In the genomic region with DNA sequence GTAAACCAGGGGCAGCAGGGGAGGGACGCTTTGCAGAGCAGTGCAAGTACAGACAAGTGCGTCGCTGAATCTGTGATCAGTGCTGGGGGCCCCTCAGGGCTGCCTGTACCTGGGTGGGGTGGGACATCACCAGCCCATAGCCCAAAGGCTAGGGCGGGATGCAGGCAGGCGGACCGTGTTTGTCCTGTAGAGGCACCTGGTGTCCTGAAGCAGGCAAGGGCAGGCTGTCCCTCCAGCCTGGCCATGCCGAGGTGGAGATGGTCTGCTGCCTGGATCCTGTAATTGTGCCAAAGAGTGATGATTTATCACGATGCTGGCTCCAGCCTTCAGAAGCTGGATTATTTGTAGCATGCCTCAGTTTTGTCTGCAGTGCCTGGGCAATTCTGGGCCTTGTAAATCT, we compare ENCODE assay signal across 17 cellular contexts.
A peak's percentile ranks its signal among the peaks of the same experiment; 100 is the strongest.
DNase-seq lines count a peak whose midpoint lies in the region; FAIRE-seq and TF ChIP-seq lines count a peak whose summit lies in the region.
"Had no signal": no experiment of that assay in that cellular context is flagged by ENCODE, and none has a peak within 500 bp of the region (broad histone marks: within the 10 kb centered on the region; RNA-seq: fewer than 3 reads in every experiment).

No MANE protein-coding gene starts in this region.

- H3K4me1 Mint-ChIP-seq in glutamatergic neuron (ENCODE audit: low read depth, unreplicated experiment): peaks cover 33% of the 10 kb centered on the region
- H3K4me1 Mint-ChIP-seq: activated CD4-positive, alpha-beta memory T cell treated with anti-CD3 and anti-CD28 coated beads, Interleukin-2, amount 10 ng/mL, durations not matched to agents 7 days and 5 days had no signal

- H3K9ac ChIP-seq in smooth muscle cell (ENCODE audit: low read depth): no peak overlapping the region

- FAIRE-seq in GM12892 (lab: Jason Lieb, UNC): no peak
- FAIRE-seq: A549, GM19239 had no signal

- peaks cover 26% of the 10 kb centered on the region for H3F3A ChIP-seq in smooth muscle cell (ENCODE audit: low read depth)

- H3K79me2 ChIP-seq in smooth muscle cell (ENCODE audit: low read depth): no peaks in the 10 kb centered on the region

- H3K27ac ChIP-seq in smooth muscle cell (ENCODE audit: low read depth): no peak overlapping the region

- no peaks in the 10 kb centered on the region for H3K9me3 ChIP-seq in smooth muscle cell (replicated peaks; ENCODE audit: low read depth)
- H3K9me3 ChIP-seq: A549, gastroesophageal sphincter had no signal

- H3K4me2 ChIP-seq in smooth muscle cell: peak overlapping the region; percentile 49
- H3K4me2 ChIP-seq: A549 had no signal

- H3K36me3 Mint-ChIP-seq in glutamatergic neuron (ENCODE audit: unreplicated experiment): no peaks in the 10 kb centered on the region

- no peak overlapping the region for H3K4me3 ChIP-seq in smooth muscle cell
- H3K4me3 ChIP-seq: A549, gastroesophageal sphincter, skin epidermis had no signal

- H3K4me1 ChIP-seq in smooth muscle cell (ENCODE audit: low read depth): peaks cover 30% of the 10 kb centered on the region
- H3K4me1 ChIP-seq: A549 had no signal

- H4K20me1 ChIP-seq in smooth muscle cell (ENCODE audit: low read depth): peaks cover 75% of the 10 kb centered on the region

- peaks cover 15% of the 10 kb centered on the region for H3K27me3 Mint-ChIP-seq in glutamatergic neuron (ENCODE audit: unreplicated experiment)

- H3K27ac Mint-ChIP-seq in glutamatergic neuron (ENCODE audit: unreplicated experiment): peak overlapping the region; percentile 59
- H3K27ac Mint-ChIP-seq: activated CD4-positive, alpha-beta memory T cell treated with anti-CD3 and anti-CD28 coated beads, Interleukin-2, amount 10 ng/mL, durations not matched to agents 7 days and 5 days had no signal

- TF ChIP-seq CTCF in glutamatergic neuron (IDR thresholded peaks at IDR 0.05; ENCODE audit: partially characterized antibody, unreplicated experiment): no peak
- TF ChIP-seq CTCF in smooth muscle cell (IDR thresholded peaks at IDR 0.05; ENCODE audit: borderline replicate concordance, insufficient read depth, poor library complexity, severe bottlenecking): no peak

- TF ChIP-seq POLR2A in GM12892 (IDR thresholded peaks at IDR 0.05; ENCODE audit: low read depth, low read length): no peak

- H3K36me3 ChIP-seq in smooth muscle cell (ENCODE audit: low read depth): no peaks in the 10 kb centered on the region
- H3K36me3 ChIP-seq: gastroesophageal sphincter had no signal

- 46% methylated on average over 8 of the region's 8 CpGs for WGBS in smooth muscle cell (ENCODE audit: low lambda C conversion rate)

- no peak overlapping the region for H2AFZ ChIP-seq in smooth muscle cell (ENCODE audit: low read depth)

- DNase-seq in NCI-H1417 (lab: John Stamatoyannopoulos, UW): peak in 2 of 3 experiments; percentile 47 to 77
- no peak for DNase-seq in NCI-H1417 treated with DMSO at 0.1 percent for 48 hours (lab: John Stamatoyannopoulos, UW)
- DNase-seq in SHP77 (lab: John Stamatoyannopoulos, UW): peak; percentile 37 to 58
- no peak for DNase-seq in glutamatergic neuron
- DNase-seq in smooth muscle cell (lab: John Stamatoyannopoulos, UW; ENCODE audit: unreplicated experiment): no peak
- DNase-seq in activated CD8-positive, alpha-beta memory T cell treated with anti-CD3 and anti-CD28 coated beads, Interleukin-2, amount 50 U/mL, for 48 hours: no peak
- no peak for DNase-seq in GM12892 (ENCODE audit: insufficient read length)
- no peak for DNase-seq in mucosa of gallbladder (ENCODE audit: low spot score)
- DNase-seq: activated CD4-positive, alpha-beta memory T cell treated with anti-CD3 and anti-CD28 coated beads, Interleukin-2, amount 10 ng/mL, durations not matched to agents 7 days and 5 days; cerebellar nuclear complex; KBM-7; nucleus accumbens; PC-3 had no signal

- H3K9me3 Mint-ChIP-seq in glutamatergic neuron (ENCODE audit: unreplicated experiment): peaks cover 4% of the 10 kb centered on the region
- H3K9me3 Mint-ChIP-seq: activated CD4-positive, alpha-beta memory T cell treated with anti-CD3 and anti-CD28 coated beads, Interleukin-2, amount 10 ng/mL, durations not matched to agents 7 days and 5 days had no signal

- no peaks in the 10 kb centered on the region for H3K27me3 ChIP-seq in smooth muscle cell (ENCODE audit: low read depth)
- H3K27me3 ChIP-seq: gastroesophageal sphincter had no signal

- peak overlapping the region; percentile 39 for H3K4me3 Mint-ChIP-seq in glutamatergic neuron (ENCODE audit: unreplicated experiment)
- H3K4me3 Mint-ChIP-seq: activated CD4-positive, alpha-beta memory T cell treated with anti-CD3 and anti-CD28 coated beads, Interleukin-2, amount 10 ng/mL, durations not matched to agents 7 days and 5 days had no signal

Comparison
In these comparisons a context has a peak if more than half of its experiments do, and no peak if none do; other contexts are left out.
1. DNase-seq: peak in NCI-H1417 (2 of 3) and SHP77 (2 of 2); none in NCI-H1417 treated with DMSO at 0.1 percent for 48 hours (single experiment), glutamatergic neuron (single experiment), smooth muscle cell (single experiment), activated CD8-positive, alpha-beta memory T cell treated with anti-CD3 and anti-CD28 coated beads, Interleukin-2, amount 50 U/mL, for 48 hours (single experiment), GM12892 (single experiment) and mucosa of gallbladder (single experiment).